8 cellular contexts compared by ENCODE assay signal in the genomic region with DNA sequence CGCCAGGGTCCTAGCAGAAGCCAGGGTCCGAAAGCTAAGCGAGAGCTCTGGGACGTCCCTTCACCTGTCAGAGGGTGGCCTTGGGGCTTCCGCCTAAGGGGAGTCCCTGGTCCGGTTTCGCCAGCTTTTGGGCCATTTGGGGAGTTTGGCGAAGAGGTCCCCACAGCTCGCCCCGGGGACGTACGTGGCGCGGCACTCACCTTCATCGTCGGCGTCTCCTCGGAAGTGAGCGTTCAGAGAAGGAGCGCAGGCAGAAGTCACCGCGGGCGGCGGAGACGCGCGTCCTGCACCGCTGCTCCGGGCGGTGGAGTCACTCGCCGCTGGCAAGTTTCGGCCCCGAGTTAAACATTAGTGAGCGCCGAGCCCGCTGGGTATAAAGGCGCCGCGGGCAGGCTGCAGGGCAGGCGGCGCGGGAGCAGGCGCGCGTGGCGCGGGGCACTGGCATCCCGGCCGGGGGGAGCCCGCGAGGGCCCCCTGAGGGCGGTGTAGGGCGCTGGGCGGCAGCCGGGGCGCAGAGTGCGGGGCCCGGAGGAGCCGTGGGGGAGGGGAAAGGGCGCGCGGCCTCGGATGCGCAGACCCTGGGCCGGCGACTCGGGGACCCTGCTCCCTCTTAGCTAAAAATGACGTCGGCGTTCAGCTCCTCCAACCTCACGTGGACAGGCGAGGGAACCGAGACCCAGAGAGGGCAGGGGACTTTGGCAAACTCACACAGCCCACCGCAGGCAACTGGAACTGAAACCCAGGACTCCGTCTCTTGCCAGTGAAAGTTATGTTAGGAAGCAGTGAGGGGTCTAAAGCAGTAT. TPM values are rescaled to one million over a fixed set of nuclear protein-coding genes. Genes with fewer than 3 reads are reported as not detected.
DNase-seq lines count a peak whose midpoint lies in the region; ATAC-seq and TF ChIP-seq lines count a peak whose summit lies in the region.

TSS of gene DPP4 (minus strand) at position 440 of the 803 bp plus-strand sequence. CDS start at position 206, 234 bp downstream.

- DNase-seq in DMS53 treated with DMSO at 0.1 percent for 48 hours (lab: John Stamatoyannopoulos, UW; ENCODE audit: unreplicated experiment) (peak; percentile 49), mucosa of descending colon (peak; percentile 76 to 86 (median 79)), amniotic stem cell (lab: John Stamatoyannopoulos, UW) (no peak)
- peak in 3 of 4 experiments; percentile 18 to 43 (median 26) for DNase-seq in activated CD4-positive, CD25-positive, alpha-beta regulatory T cell (lab: John Stamatoyannopoulos, UW)
- DNase-seq in stimulated activated naive B cell treated with anti-CD40 and anti-IgM and Interleukin-4, amounts not matched to agents 10 μg/mL and 1 μg/mL and 100 μg/mL, for 72 hours = peak; percentile 68

- intact Hi-C loops in mucosa of descending colon (cut with DNase I, micrococcal nuclease) = no loop called here

- 1% methylated on average over 76 of the region's 76 CpGs for WGBS in ectodermal cell, 2 experiments

- peaks cover 17% of the 10 kb centered on the region for H3K4me1 ChIP-seq in ectodermal cell (ENCODE audit: control insufficient read depth, insufficient read depth, low read length)
- H3K4me1 ChIP-seq in mucosa of descending colon (ENCODE audit: low read depth) = peaks cover 8% of the 10 kb centered on the region

- no peak within 1 kb of the TSS for H3K27ac ChIP-seq in ectodermal cell (ENCODE audit: insufficient read depth, low read depth, low read length, poor library complexity, severe bottlenecking)

- H3K4me1 Mint-ChIP-seq in stimulated activated naive B cell treated with anti-CD40 and anti-IgM and Interleukin-4, amounts not matched to agents 10 μg/mL and 1 μg/mL and 100 μg/mL, for 72 hours = peaks cover 7 to 18% of the 10 kb centered on the region in 2 donors

- H3K27me3 ChIP-seq in ectodermal cell (ENCODE audit: control insufficient read depth, insufficient read depth, low read length, poor library complexity, severe bottlenecking) = peaks cover 39% of the 10 kb centered on the region

- H3K4me3 Mint-ChIP-seq in stimulated activated naive B cell treated with anti-CD40 and anti-IgM and Interleukin-4, amounts not matched to agents 10 μg/mL and 1 μg/mL and 100 μg/mL, for 72 hours = peak within 1 kb of the TSS; percentile 84 to 86

- H3K27me3 Mint-ChIP-seq in stimulated activated naive B cell treated with anti-CD40 and anti-IgM and Interleukin-4, amounts not matched to agents 10 μg/mL and 1 μg/mL and 100 μg/mL, for 72 hours = peaks cover 41 to 54% of the 10 kb centered on the region in 2 donors

- peaks cover 4 to 11% of the 10 kb centered on the region in 2 donors for H3K9me3 Mint-ChIP-seq in stimulated activated naive B cell treated with anti-CD40 and anti-IgM and Interleukin-4, amounts not matched to agents 10 μg/mL and 1 μg/mL and 100 μg/mL, for 72 hours

- peak within 1 kb of the TSS; percentile 73 for H3K27ac Mint-ChIP-seq in stimulated activated naive B cell treated with anti-CD40 and anti-IgM and Interleukin-4, amounts not matched to agents 10 μg/mL and 1 μg/mL and 100 μg/mL, for 72 hours

- TF ChIP-seq CTCF in mucosa of descending colon (IDR thresholded peaks at IDR 0.05) = no peak

- H3K36me3 ChIP-seq in ectodermal cell (ENCODE audit: control insufficient read depth, insufficient read depth, low read length) (no peaks in the 10 kb centered on the region), mucosa of descending colon (ENCODE audit: low read depth) (no peaks in the 10 kb centered on the region)

- peak; percentile 93 for ATAC-seq in GM19467 (IDR thresholded peaks at IDR 0.05; ENCODE audit: unreplicated experiment)
- ATAC-seq in HG03565 (IDR thresholded peaks at IDR 0.05; ENCODE audit: unreplicated experiment) = peak; percentile 81
- peak; percentile 92 for ATAC-seq in mucosa of descending colon
- peak; percentile 88 for ATAC-seq in stimulated activated naive B cell treated with anti-CD40 and anti-IgM and Interleukin-4, amounts not matched to agents 10 μg/mL and 1 μg/mL and 100 μg/mL, for 72 hours (replicated peaks)

- peaks cover 0 to 4% of the 10 kb centered on the region in 2 donors for H3K36me3 Mint-ChIP-seq in stimulated activated naive B cell treated with anti-CD40 and anti-IgM and Interleukin-4, amounts not matched to agents 10 μg/mL and 1 μg/mL and 100 μg/mL, for 72 hours

- H3K9me3 ChIP-seq in ectodermal cell (ENCODE audit: control insufficient read depth, low read length) (peaks cover 3% of the 10 kb centered on the region), mucosa of descending colon (peaks cover 4% of the 10 kb centered on the region)

- H3K4me3 ChIP-seq in ectodermal cell (ENCODE audit: insufficient read depth, low read depth, low read length) = peak within 1 kb of the TSS; percentile 53
- H3K4me3 ChIP-seq in mucosa of descending colon = peak within 1 kb of the TSS; percentile 29

RNA-seq across cellular contexts. Expression of gene DPP4, which starts in this region (rescaled TPM):
- 1.8 TPM for polyA plus RNA-seq in ectodermal cell (2013, experiment 1 of 4)
- 0.84 TPM for polyA plus RNA-seq in ectodermal cell (2013, experiment 2 of 4)
- polyA plus RNA-seq in ectodermal cell (2013, experiment 3 of 4) = 1.1 TPM
- polyA plus RNA-seq in ectodermal cell (2013, experiment 4 of 4) = 0.65 TPM
- 10 to 100 TPM; 11.4 to 18.3 (median 12.0) TPM for total RNA-seq in mucosa of descending colon
